8 cellular contexts compared by ENCODE assay signal in genomic region chr12:123532021-123532420, GRCh38. TPM values are rescaled to one million over a fixed set of nuclear protein-coding genes. Genes with fewer than 3 reads are reported as not detected.
A peak's percentile ranks its signal among the peaks of the same experiment; 100 is the strongest.
DNase-seq lines count a peak whose midpoint lies in the region; ATAC-seq and TF ChIP-seq lines count a peak whose summit lies in the region.

No MANE protein-coding gene starts in this region.

- no peaks in the 10 kb centered on the region for H3K27me3 ChIP-seq in NT2/D1 (ENCODE audit: insufficient read depth, insufficient read length)
- H3K27me3 ChIP-seq in osteoblast (ENCODE audit: insufficient read depth, low read length): no peaks in the 10 kb centered on the region

- no peak for ATAC-seq in GM18505 (IDR thresholded peaks at IDR 0.05; ENCODE audit: unreplicated experiment)
- no peak for ATAC-seq in HG03469 (IDR thresholded peaks at IDR 0.05; ENCODE audit: unreplicated experiment)

- peak overlapping the region; percentile 97 for H3K4me3 ChIP-seq in NT2/D1 (ENCODE audit: insufficient read length, low read depth)
- H3K4me3 ChIP-seq in osteoblast (ENCODE audit: insufficient read depth, low read length): peak overlapping the region; percentile 90

- H3K9ac ChIP-seq in NT2/D1 (ENCODE audit: insufficient read length, low read depth): peak overlapping the region; percentile 66

- H3K4me1 ChIP-seq in NT2/D1 (ENCODE audit: insufficient read depth, insufficient read length) (peaks cover 5% of the 10 kb centered on the region), osteoblast (ENCODE audit: insufficient read depth, low read length) (peaks cover 18% of the 10 kb centered on the region)

- peak; percentile 44 for DNase-seq in GM19240 (ENCODE audit: insufficient read length, low spot score)
- DNase-seq in NT2/D1 (ENCODE audit: low read depth, low spot score): no peak
- DNase-seq in endothelial cell (ENCODE audit: low spot score): peak; percentile 30
- peak; percentile 68 for DNase-seq in osteoblast (ENCODE audit: insufficient read length, low spot score, missing footprints)
- DNase-seq in GOT3 (lab: John Stamatoyannopoulos, UW): no peak
- no peak for DNase-seq in DMS 273 treated with DMSO at 0.1 percent for 48 hours (lab: John Stamatoyannopoulos, UW)

- peaks cover 55% of the 10 kb centered on the region for H3K79me2 ChIP-seq in osteoblast (ENCODE audit: insufficient read depth, low read length)

- no peaks in the 10 kb centered on the region for H3K9me3 Mint-ChIP-seq in endothelial cell (ENCODE audit: unreplicated experiment)

- H3K4me1 Mint-ChIP-seq in endothelial cell (ENCODE audit: unreplicated experiment): peaks cover 9% of the 10 kb centered on the region

- H3K27me3 Mint-ChIP-seq in endothelial cell (ENCODE audit: unreplicated experiment): peaks cover 3% of the 10 kb centered on the region

- H3K27ac ChIP-seq in osteoblast (ENCODE audit: low read depth, low read length): peak overlapping the region; percentile 5

- H3K27ac Mint-ChIP-seq in endothelial cell (ENCODE audit: unreplicated experiment): peak overlapping the region; percentile 42

- TF ChIP-seq CTCF in endothelial cell (IDR thresholded peaks at IDR 0.05; ENCODE audit: unreplicated experiment) (no peak), osteoblast (IDR thresholded peaks at IDR 0.05; ENCODE audit: extremely low read depth, low read depth, low read length) (no peak)

- peaks cover 17% of the 10 kb centered on the region for H4K20me1 ChIP-seq in osteoblast (ENCODE audit: insufficient read depth, low read length)

- peak overlapping the region; percentile 92 for H3K4me3 Mint-ChIP-seq in endothelial cell (ENCODE audit: unreplicated experiment)

- H3K9me3 ChIP-seq in NT2/D1 (ENCODE audit: insufficient read depth, low read length) (no peaks in the 10 kb centered on the region), osteoblast (ENCODE audit: low read depth, low read length) (no peaks in the 10 kb centered on the region)

- peaks cover 13% of the 10 kb centered on the region for H3K36me3 Mint-ChIP-seq in endothelial cell (ENCODE audit: low read depth, unreplicated experiment)

- peak overlapping the region; percentile 97 for H3K4me2 ChIP-seq in osteoblast (ENCODE audit: insufficient read depth, low read length)

- H3K36me3 ChIP-seq in NT2/D1 (ENCODE audit: insufficient read depth, insufficient read length, low read length) (peaks cover 38% of the 10 kb centered on the region), osteoblast (ENCODE audit: insufficient read depth, low read length) (peaks cover 13% of the 10 kb centered on the region)

- H2AFZ ChIP-seq in osteoblast (ENCODE audit: low read length): peak overlapping the region; percentile 18

- TF ChIP-seq POLR2A in GM18505 (IDR thresholded peaks at IDR 0.05; ENCODE audit: borderline replicate concordance, extremely low read depth, insufficient read depth, insufficient read length): no peak

RNA-seq across cellular contexts. Expression of gene RILPL1, which starts 1.5 kb away (rescaled TPM):
- total RNA-seq in endothelial cell (ENCODE audit: unreplicated experiment) (19.8 TPM), osteoblast (14.7 and 16.3 TPM in 2 replicates)

RNA-seq across cellular contexts. Expression of gene TMED2, which starts 52.3 kb away (rescaled TPM):
- total RNA-seq in endothelial cell (ENCODE audit: unreplicated experiment): 167 TPM
- 382 and 418 TPM in 2 replicates for total RNA-seq in osteoblast

Comparison
In these comparisons a context has a peak if more than half of its experiments do, and no peak if none do; other contexts are left out.
1. DNase-seq: peak in GM19240 (single experiment), endothelial cell (single experiment) and osteoblast (single experiment); none in NT2/D1 (single experiment), GOT3 (single experiment) and DMS 273 treated with DMSO at 0.1 percent for 48 hours (single experiment).